ENCODE assay signal across 17 cellular contexts in genomic region chr4:123833156-123833555, GRCh38.
DNase-seq lines count a peak whose midpoint lies in the region; ATAC-seq, FAIRE-seq and TF ChIP-seq lines count a peak whose summit lies in the region.
"Had no signal": no experiment of that assay in that cellular context is flagged by ENCODE, and none has a peak within 500 bp of the region (broad histone marks: within the 10 kb centered on the region; RNA-seq: fewer than 3 reads in every experiment).

No MANE protein-coding gene starts in this region.

- POLR2A ChIA-PET in T-cell (lab: Charles Lee), result no interaction called here

- ATAC-seq in T-cell (replicated peaks in 1 of 4), result no peak
- ATAC-seq: stimulated activated memory B cell treated with anti-CD40 and anti-IgM and Interleukin-4, amounts not matched to agents 10 μg/mL and 1 μg/mL and 100 μg/mL, for 72 hours had no signal

- H3K36me3 ChIP-seq in astrocyte (ENCODE audit: insufficient read depth, low read length), result no peaks in the 10 kb centered on the region
- H3K36me3 ChIP-seq in hepatocyte (replicated peaks; ENCODE audit: insufficient read depth, low read depth), result no peaks in the 10 kb centered on the region
- no peaks in the 10 kb centered on the region for H3K36me3 ChIP-seq in BE2C
- H3K36me3 ChIP-seq: pancreas had no signal

- H4K20me1 ChIP-seq in astrocyte (ENCODE audit: insufficient read depth, low read length) (no peaks in the 10 kb centered on the region), hepatocyte (ENCODE audit: insufficient read depth, poor library complexity, severe bottlenecking) (no peaks in the 10 kb centered on the region)

- no peak overlapping the region for H3K4me3 ChIP-seq in astrocyte (ENCODE audit: insufficient read depth, low read depth, low read length)
- H3K4me3 ChIP-seq in hepatocyte, result no peak overlapping the region
- no peak overlapping the region for H3K4me3 ChIP-seq in skin epidermis
- H3K4me3 ChIP-seq in BE2C (ENCODE audit: low read depth, low read length), result no peak overlapping the region
- H3K4me3 ChIP-seq: lung, pancreas had no signal

- peak overlapping the region; percentile 81 for H3K4me2 ChIP-seq in astrocyte (ENCODE audit: low read length)
- no peak overlapping the region for H3K4me2 ChIP-seq in hepatocyte

- H3K9me2 ChIP-seq in hepatocyte (replicated peaks; ENCODE audit: insufficient read depth), result no peaks in the 10 kb centered on the region

- CTCF ChIA-PET in T-cell (lab: Charles Lee), result no interaction called here

- H3K27me3 ChIP-seq in astrocyte (ENCODE audit: insufficient read depth, low read length) (no peaks in the 10 kb centered on the region), hepatocyte (no peaks in the 10 kb centered on the region), BE2C (no peaks in the 10 kb centered on the region)
- H3K27me3 ChIP-seq: pancreas had no signal

- 80% methylated on average over 2 of the region's 2 CpGs for WGBS in hepatocyte (ENCODE audit: low lambda C conversion rate, missing lambda C conversion rate)

- no peaks in the 10 kb centered on the region for H3K36me3 Mint-ChIP-seq in astrocyte (ENCODE audit: low read depth, unreplicated experiment)
- H3K36me3 Mint-ChIP-seq in T-cell, result no peaks in the 10 kb centered on the region
- H3K36me3 Mint-ChIP-seq: activated naive CD8-positive, alpha-beta T cell; CD14-positive monocyte; stimulated activated memory B cell treated with anti-CD40 and anti-IgM and Interleukin-4, amounts not matched to agents 10 μg/mL and 1 μg/mL and 100 μg/mL, for 72 hours had no signal

- H3K27ac ChIP-seq in astrocyte (ENCODE audit: low read depth, low read length), result peak overlapping the region; percentile 99
- peak overlapping the region; percentile 90 for H3K27ac ChIP-seq in hepatocyte
- peak overlapping the region in 16 of 21 experiments; percentile 1 to 80 (median 54) for H3K27ac ChIP-seq in skin epidermis

- no peak for TF ChIP-seq CTCF in astrocyte (IDR thresholded peaks at IDR 0.05; ENCODE audit: insufficient read depth, low read depth, low read length)
- TF ChIP-seq CTCF in hepatocyte (IDR thresholded peaks at IDR 0.05; ENCODE audit: poor library complexity), result no peak
- no peak for TF ChIP-seq CTCF in BE2C (IDR thresholded peaks at IDR 0.05; ENCODE audit: low read depth, low read length)

- H3K4me1 ChIP-seq in astrocyte (ENCODE audit: insufficient read depth, low read length), result peaks cover 29% of the 10 kb centered on the region
- peaks cover 19% of the 10 kb centered on the region for H3K4me1 ChIP-seq in hepatocyte (ENCODE audit: insufficient read depth)
- H3K4me1 ChIP-seq in BE2C, result no peaks in the 10 kb centered on the region
- H3K4me1 ChIP-seq: pancreas had no signal

- DNase-seq in H4 (ENCODE audit: low spot score), result peak; percentile 6
- DNase-seq in astrocyte (ENCODE audit: low read depth), result peak; percentile 90
- DNase-seq in hepatocyte (ENCODE audit: low spot score), result no peak
- no peak for DNase-seq in BE2C
- DNase-seq in activated CD4-positive, alpha-beta T cell treated with anti-CD3 and anti-CD28 coated beads, Interleukin-2, amount 50 U/mL, for 1 hour, result no peak
- no peak for DNase-seq in SHP77 (lab: John Stamatoyannopoulos, UW)
- no peak for DNase-seq in T-cell
- DNase-seq: GF-D8; NCI-H1105 treated with DMSO at 0.1 percent for 48 hours; stimulated activated CD4-positive, alpha-beta T cell treated with anti-CD3 and anti-CD28 coated beads, Interleukin-4, amount 100 ng/mL, for 1 hour had no signal

- H3K27ac Mint-ChIP-seq in astrocyte (ENCODE audit: unreplicated experiment) (peak overlapping the region; percentile 96), T-cell (no peak overlapping the region)
- H3K27ac Mint-ChIP-seq: activated naive CD8-positive, alpha-beta T cell; CD14-positive monocyte; dendritic cell treated with granulocyte-macrophage colony-stimulating factor and Interleukin-4, amounts not matched to agents 40 ng/mL and 50 ng/mL, for 4 days; stimulated activated memory B cell treated with anti-CD40 and anti-IgM and Interleukin-4, amounts not matched to agents 10 μg/mL and 1 μg/mL and 100 μg/mL, for 72 hours had no signal

- no peaks in the 10 kb centered on the region for H3K27me3 Mint-ChIP-seq in astrocyte (ENCODE audit: low read depth, unreplicated experiment)
- no peaks in the 10 kb centered on the region for H3K27me3 Mint-ChIP-seq in T-cell
- H3K27me3 Mint-ChIP-seq: activated naive CD8-positive, alpha-beta T cell; dendritic cell treated with granulocyte-macrophage colony-stimulating factor and Interleukin-4, amounts not matched to agents 40 ng/mL and 50 ng/mL, for 4 days; stimulated activated memory B cell treated with anti-CD40 and anti-IgM and Interleukin-4, amounts not matched to agents 10 μg/mL and 1 μg/mL and 100 μg/mL, for 72 hours had no signal

- H3K79me2 ChIP-seq in astrocyte (ENCODE audit: insufficient read depth, low read length), result no peaks in the 10 kb centered on the region
- no peaks in the 10 kb centered on the region for H3K79me2 ChIP-seq in hepatocyte

- peak overlapping the region; percentile 74 for H3K9ac ChIP-seq in astrocyte (ENCODE audit: low read length)

- H3K4me3 Mint-ChIP-seq in astrocyte (ENCODE audit: unreplicated experiment) (no peak overlapping the region), T-cell (no peak overlapping the region)
- H3K4me3 Mint-ChIP-seq: activated naive CD8-positive, alpha-beta T cell; CD14-positive monocyte; dendritic cell treated with granulocyte-macrophage colony-stimulating factor and Interleukin-4, amounts not matched to agents 40 ng/mL and 50 ng/mL, for 4 days; stimulated activated memory B cell treated with anti-CD40 and anti-IgM and Interleukin-4, amounts not matched to agents 10 μg/mL and 1 μg/mL and 100 μg/mL, for 72 hours had no signal

- peaks cover 45% of the 10 kb centered on the region for H3K4me1 Mint-ChIP-seq in astrocyte (ENCODE audit: low read depth, unreplicated experiment)
- no peaks in the 10 kb centered on the region for H3K4me1 Mint-ChIP-seq in T-cell
- H3K4me1 Mint-ChIP-seq: CD14-positive monocyte; stimulated activated memory B cell treated with anti-CD40 and anti-IgM and Interleukin-4, amounts not matched to agents 10 μg/mL and 1 μg/mL and 100 μg/mL, for 72 hours had no signal

- peak; percentile 29 for FAIRE-seq in astrocyte (lab: Jason Lieb, UNC)
- FAIRE-seq: pancreas had no signal

- H3K9me3 ChIP-seq in astrocyte (ENCODE audit: insufficient read depth, low read depth, low read length) (no peaks in the 10 kb centered on the region), hepatocyte (ENCODE audit: low read depth) (no peaks in the 10 kb centered on the region), BE2C (no peaks in the 10 kb centered on the region)
- H3K9me3 ChIP-seq: pancreas had no signal

- H2AFZ ChIP-seq in astrocyte (ENCODE audit: low read depth, low read length), result no peak overlapping the region
- no peak overlapping the region for H2AFZ ChIP-seq in hepatocyte

- peaks cover 6% of the 10 kb centered on the region for H3K9me3 Mint-ChIP-seq in astrocyte (ENCODE audit: unreplicated experiment)
- no peaks in the 10 kb centered on the region for H3K9me3 Mint-ChIP-seq in T-cell
- H3K9me3 Mint-ChIP-seq: CD14-positive monocyte; dendritic cell treated with granulocyte-macrophage colony-stimulating factor and Interleukin-4, amounts not matched to agents 40 ng/mL and 50 ng/mL, for 4 days had no signal

Comparison
In these comparisons a context has a peak if more than half of its experiments do, and no peak if none do; other contexts are left out.
1. DNase-seq: peak in H4 (single experiment) and astrocyte (single experiment); none in hepatocyte (single experiment), BE2C (single experiment), activated CD4-positive, alpha-beta T cell treated with anti-CD3 and anti-CD28 coated beads, Interleukin-2, amount 50 U/mL, for 1 hour (single experiment), SHP77 (0 of 2) and T-cell (0 of 34).
2. Peak in every context shown above with its lines, with median percentiles within 50 percentile points of each other: H3K27ac ChIP-seq.